ENCODE assay signal across 10 cellular contexts in the genomic region with DNA sequence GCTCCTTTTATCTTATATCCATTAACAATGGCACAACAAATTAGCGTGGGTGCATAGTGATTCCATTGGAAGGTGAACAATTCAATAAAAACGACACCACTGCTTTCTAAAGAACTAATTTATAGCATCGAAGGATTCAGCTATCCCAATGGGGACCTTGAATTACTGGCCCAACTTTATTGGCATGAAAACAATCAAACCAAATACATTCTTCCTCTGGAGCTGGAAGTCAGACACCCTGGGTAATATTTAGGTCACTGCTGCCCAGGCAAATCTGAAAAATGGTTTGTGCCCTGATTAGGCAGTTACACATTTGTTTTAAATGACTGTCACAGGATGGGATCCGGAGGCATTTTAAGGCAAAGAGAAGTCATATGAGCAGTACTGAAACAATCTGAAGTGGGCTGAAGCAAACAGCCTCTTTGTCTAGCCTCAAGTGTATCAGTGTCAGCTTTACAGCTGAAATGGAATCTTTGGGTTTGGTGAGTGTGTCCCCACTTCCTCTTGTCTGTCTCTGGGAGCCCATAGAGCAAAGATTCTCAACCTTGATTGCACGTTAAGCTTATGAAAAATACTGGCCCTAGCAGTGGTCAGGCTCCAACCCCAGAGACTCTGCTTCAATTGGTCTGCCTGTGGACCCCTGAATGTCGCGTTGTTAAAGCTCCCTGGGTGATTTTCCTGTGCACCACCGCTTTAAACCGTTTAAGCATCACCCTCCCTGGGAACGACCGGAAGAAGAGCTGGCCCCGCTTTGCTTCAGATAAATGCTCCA. TPM values are rescaled to one million over a fixed set of nuclear protein-coding genes. Genes with fewer than 3 reads are reported as not detected.
A peak's percentile ranks its signal among the peaks of the same experiment; 100 is the strongest.
DNase-seq lines count a peak whose midpoint lies in the region; ATAC-seq, FAIRE-seq and TF ChIP-seq lines count a peak whose summit lies in the region.
"Had no signal": no experiment of that assay in that cellular context is flagged by ENCODE, and none has a peak within 500 bp of the region (broad histone marks: within the 10 kb centered on the region; RNA-seq: fewer than 3 reads in every experiment).

No MANE protein-coding gene starts in this region.

- H3K27me3 ChIP-seq in HUES64 (ENCODE audit: insufficient read depth, low read length) (peaks cover 5% of the 10 kb centered on the region; the same call in 1 of the 2 replicates), small intestine (ENCODE audit: control insufficient read depth in 2 of 2, insufficient read depth in 2 of 2, low read length in 2 of 2) (no peaks in the 10 kb centered on the region), esophagus muscularis mucosa (no peaks in the 10 kb centered on the region)

- no peaks in the 10 kb centered on the region for H3K36me3 ChIP-seq in HUES64 (ENCODE audit: insufficient read depth, low read length)
- H3K36me3 ChIP-seq in small intestine (ENCODE audit: control insufficient read depth in 2 of 2, insufficient read depth in 2 of 2, low read length in 2 of 2): no peaks in the 10 kb centered on the region
- H3K36me3 ChIP-seq in esophagus muscularis mucosa: no peaks in the 10 kb centered on the region

- WGBS in HUES64: 70% methylated on average over 12 of the region's 12 CpGs
- WGBS in small intestine, 3 donors: 77 to 85% (median 83%) methylated on average over 12 of the region's 12 CpGs
- WGBS in esophagus muscularis mucosa: 85% methylated on average over 12 of the region's 12 CpGs

- no peak for TF ChIP-seq POLR2A in esophagus muscularis mucosa (IDR thresholded peaks at IDR 0.05; ENCODE audit: low read depth)

- peak overlapping the region; percentile 34; the same call in 1 of the 2 replicates for H3K27ac ChIP-seq in HUES64 (ENCODE audit: low read depth, low read length)
- H3K27ac ChIP-seq in angular gyrus (ENCODE audit: low read depth, low read length): peak overlapping the region; percentile 51
- no peak overlapping the region for H3K27ac ChIP-seq in small intestine (ENCODE audit: low read depth in 1 of 2, low read length in 1 of 2)
- no peak overlapping the region for H3K27ac ChIP-seq in esophagus muscularis mucosa (replicated peaks in 1 of 4)

- no peak overlapping the region for H3K9ac ChIP-seq in HUES64 (ENCODE audit: low read depth, low read length)

- H3K4me3 ChIP-seq in HUES64 (ENCODE audit: low read length) (no peak overlapping the region), small intestine (ENCODE audit: low read depth in 1 of 2, low read length in 2 of 2) (no peak overlapping the region), esophagus muscularis mucosa (no peak overlapping the region)

- TF ChIP-seq EP300 in esophagus muscularis mucosa (IDR thresholded peaks at IDR 0.05): no peak

- intact Hi-C loops in esophagus muscularis mucosa (cut with DNase I): no loop called here

- DNase-seq in activated CD4-positive, CD25-positive, alpha-beta regulatory T cell treated with anti-CD3 and anti-CD28 coated beads, Interleukin-2, amount 50 U/mL, for 72 hours: no peak
- DNase-seq in small intestine (peak; percentile 27), esophagus muscularis mucosa (ENCODE audit: extremely low spot score) (no peak)
- DNase-seq in stimulated activated CD4-positive, alpha-beta T cell treated with anti-CD3 and anti-CD28 coated beads, Interleukin-2, amount 100 ng/mL, for 48 hours: no peak
- DNase-seq: activated effector memory CD4-positive, alpha-beta T cell treated with Interleukin-2 at 50 U/mL for 16 hours; NCI-H1694 treated with DMSO at 0.1 percent for 48 hours had no signal

- H3K9me3 ChIP-seq in HUES64 (ENCODE audit: insufficient read depth, low read depth, low read length): no peaks in the 10 kb centered on the region
- no peaks in the 10 kb centered on the region for H3K9me3 ChIP-seq in small intestine (ENCODE audit: control insufficient read depth, low read depth)
- no peaks in the 10 kb centered on the region for H3K9me3 ChIP-seq in esophagus muscularis mucosa

- ATAC-seq in activated CD4-positive, CD25-positive, alpha-beta regulatory T cell treated with anti-CD3 and anti-CD28 coated beads, Interleukin-2, amount 50 U/mL, for 24 hours: peak; percentile 10 to 19
- no peak for ATAC-seq in GM19452 (IDR thresholded peaks at IDR 0.05; ENCODE audit: unreplicated experiment)

- no peak for TF ChIP-seq CTCF in esophagus muscularis mucosa (IDR thresholded peaks at IDR 0.05)

- H3K4me1 ChIP-seq in HUES64 (ENCODE audit: insufficient read depth, low read length) (peaks cover 63% of the 10 kb centered on the region), small intestine (ENCODE audit: control insufficient read depth in 2 of 2, insufficient read depth in 1 of 2, low read depth in 1 of 2, low read length in 1 of 2) (peaks cover 0 to 6% of the 10 kb centered on the region in 2 donors), esophagus muscularis mucosa (peaks cover 18 to 22% (median 21%) of the 10 kb centered on the region in 4 donors)

- no peak for FAIRE-seq in small intestine (lab: Jason Lieb, UNC)

RNA-seq across cellular contexts. Expression of a gene that starts 30.3 kb away (rescaled TPM):
- 9.9 TPM for polyA plus RNA-seq in HUES64 (2013, experiment 1 of 2)
- polyA plus RNA-seq in HUES64 (2013, experiment 2 of 2): 9.8 TPM
- polyA plus RNA-seq in small intestine: 1 to 10 TPM in 1 of 3 donors, under 1 TPM in 2; 0.54 to 1.6 (median 0.67) TPM
- total RNA-seq in esophagus muscularis mucosa: 1 to 10 TPM in 1 of 4 donors, under 1 TPM in 3; 0.33 to 1.2 (median 0.64) TPM

Comparison
In these comparisons a context has a peak if more than half of its experiments do, and no peak if none do; other contexts are left out.
1. H3K27ac ChIP-seq: peak in HUES64 (single experiment) and angular gyrus (single experiment); none in small intestine (0 of 2) and esophagus muscularis mucosa (0 of 4).